Comparison of ENCODE assay signal across 14 cellular contexts in the genomic region with DNA sequence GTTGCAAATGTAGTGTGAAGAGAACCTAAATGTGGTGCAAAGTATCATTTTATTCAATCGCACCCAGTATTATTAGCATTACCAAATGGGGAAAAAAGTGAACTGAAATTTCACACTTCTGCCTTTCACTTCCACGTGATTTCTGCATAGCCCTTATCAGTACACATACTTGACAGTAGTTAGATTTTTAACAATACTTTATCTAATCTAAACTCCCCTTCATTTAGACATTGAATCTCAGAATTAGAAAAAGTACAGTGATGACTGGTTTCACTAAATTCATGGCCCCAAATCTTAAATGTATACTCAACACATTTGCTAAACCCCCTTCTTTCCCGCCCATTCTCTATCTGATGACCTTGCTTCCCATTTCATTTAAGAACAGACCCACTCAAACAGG. TPM values are rescaled to one million over a fixed set of nuclear protein-coding genes. Genes with fewer than 3 reads are reported as not detected.
A peak's percentile ranks its signal among the peaks of the same experiment; 100 is the strongest.
DNase-seq lines count a peak whose midpoint lies in the region; ATAC-seq and TF ChIP-seq lines count a peak whose summit lies in the region.
"Had no signal": no experiment of that assay in that cellular context is flagged by ENCODE, and none has a peak within 500 bp of the region (broad histone marks: within the 10 kb centered on the region; RNA-seq: fewer than 3 reads in every experiment).

No MANE protein-coding gene starts in this region.

- no peak overlapping the region for H3K27ac Mint-ChIP-seq in osteocyte (ENCODE audit: unreplicated experiment)

- TF ChIP-seq CTCF in GM06990 (IDR thresholded peaks at IDR 0.05; ENCODE audit: insufficient read depth, low read length, poor library complexity, severe bottlenecking) (no peak), osteocyte (IDR thresholded peaks at IDR 0.05) (no peak), heart right ventricle (IDR thresholded peaks at IDR 0.05) (no peak)

- 84 to 85% methylated on average over 3 of the region's 3 CpGs for WGBS in heart right ventricle, 2 donors

- peaks cover 10% of the 10 kb centered on the region for H3K9me3 Mint-ChIP-seq in osteocyte (ENCODE audit: unreplicated experiment)

- peak; percentile 58 for DNase-seq in GM06990 (ENCODE audit: extremely low read depth, insufficient read length)
- DNase-seq in MV-4-11 (lab: John Stamatoyannopoulos, UW), result peak; percentile 66
- no peak for DNase-seq in osteocyte (ENCODE audit: extremely low spot score, unreplicated experiment)
- no peak for DNase-seq in caudate nucleus (lab: John Stamatoyannopoulos, UW)
- DNase-seq in NCI-H146 treated with DMSO at 0.1 percent for 48 hours (lab: John Stamatoyannopoulos, UW; ENCODE audit: unreplicated experiment), result no peak
- no peak for DNase-seq in heart right ventricle
- DNase-seq: colonic mucosa; head of caudate nucleus; stimulated activated naive CD8-positive, alpha-beta T cell treated with anti-CD3 and anti-CD28 coated beads, Interleukin-15, Interleukin-2, amounts not matched to agents 100 U/mL and 50 U/mL, for 24 hours had no signal

- no peaks in the 10 kb centered on the region for H3K9me3 ChIP-seq in heart right ventricle
- H3K9me3 ChIP-seq: colonic mucosa had no signal

- H3K4me1 ChIP-seq in heart right ventricle, result peaks cover 0 to 48% (median 23%) of the 10 kb centered on the region in 9 donors
- H3K4me1 ChIP-seq: colonic mucosa had no signal

- H3K27me3 Mint-ChIP-seq in osteocyte (ENCODE audit: unreplicated experiment), result no peaks in the 10 kb centered on the region

- intact Hi-C loops in heart right ventricle (cut with DNase I), result no loop called here

- H3K27ac ChIP-seq in caudate nucleus (ENCODE audit: low read depth, low read length), result no peak overlapping the region
- H3K27ac ChIP-seq in heart right ventricle, result no peak overlapping the region
- H3K27ac ChIP-seq: colonic mucosa had no signal

- H3K36me3 Mint-ChIP-seq in osteocyte (ENCODE audit: unreplicated experiment), result peaks cover 59% of the 10 kb centered on the region

- H3K4me3 ChIP-seq in GM06990 (replicated peaks; ENCODE audit: low read depth, low read length) (no peak overlapping the region), heart right ventricle (no peak overlapping the region)
- H3K4me3 ChIP-seq: colonic mucosa, skin epidermis had no signal

- H3K36me3 ChIP-seq in GM06990 (ENCODE audit: control insufficient read depth, insufficient read depth, low read length) (peaks cover 8% of the 10 kb centered on the region), heart right ventricle (peaks cover 0 to 79% (median 41%) of the 10 kb centered on the region in 9 donors)
- H3K36me3 ChIP-seq: colonic mucosa had no signal

- H3K27me3 ChIP-seq in GM06990 (replicated peaks; ENCODE audit: control insufficient read depth, insufficient read depth, low read length), result no peaks in the 10 kb centered on the region
- no peaks in the 10 kb centered on the region for H3K27me3 ChIP-seq in heart right ventricle
- H3K27me3 ChIP-seq: colonic mucosa had no signal

- ATAC-seq in GM19438 (IDR thresholded peaks at IDR 0.05; ENCODE audit: low read depth, unreplicated experiment) (peak; percentile 50), HG02938 (IDR thresholded peaks at IDR 0.05; ENCODE audit: unreplicated experiment) (peak; percentile 69), heart right ventricle (no peak)
- ATAC-seq: stimulated activated naive CD8-positive, alpha-beta T cell treated with anti-CD3 and anti-CD28 coated beads, Interleukin-15, Interleukin-2, amounts not matched to agents 100 U/mL and 50 U/mL, for 24 hours had no signal

- no peak overlapping the region for H3K4me3 Mint-ChIP-seq in osteocyte (ENCODE audit: unreplicated experiment)

- peaks cover 7% of the 10 kb centered on the region for H3K4me1 Mint-ChIP-seq in osteocyte (ENCODE audit: unreplicated experiment)

RNA-seq across cellular contexts. Expression of a gene that starts 14.3 kb away (rescaled TPM):
- 49.3 and 55.4 TPM in 2 replicates for total RNA-seq in osteocyte
- 10 to 100 TPM; 50.4 to 71.4 (median 61.3) TPM for total RNA-seq in heart right ventricle
- 10 to 100 TPM in 1 of 2 donors, 1 to 10 TPM in 1; 6.4 to 11.9 TPM for polyA plus RNA-seq in heart right ventricle

RNA-seq across cellular contexts. Expression of a gene that starts 39.4 kb away (rescaled TPM):
- not detected in 2 replicates for total RNA-seq in osteocyte
- not detected for total RNA-seq in heart right ventricle
- polyA plus RNA-seq in heart right ventricle, result not detected
- total RNA-seq: colonic mucosa; NCI-H460; T-helper 2 cell treated with Interferon-gamma antibody and Interleukin-4, amounts not matched to agents 100 ng/mL and 5 ng/mL, for 36 hours had no signal

RNA-seq across cellular contexts. Expression of a gene that starts 53.8 kb away (rescaled TPM):
- not detected in 2 replicates for total RNA-seq in osteocyte
- total RNA-seq in heart right ventricle, result not detected
- polyA plus RNA-seq in heart right ventricle, result not detected
- total RNA-seq: colonic mucosa; NCI-H460; T-helper 2 cell treated with Interferon-gamma antibody and Interleukin-4, amounts not matched to agents 100 ng/mL and 5 ng/mL, for 36 hours had no signal

Comparison
In these comparisons a context has a peak if more than half of its experiments do, and no peak if none do; other contexts are left out.
1. DNase-seq: peak in GM06990 (single experiment) and MV-4-11 (single experiment); none in osteocyte (single experiment), caudate nucleus (0 of 61), NCI-H146 treated with DMSO at 0.1 percent for 48 hours (single experiment) and heart right ventricle (0 of 2).
2. ATAC-seq: peak in GM19438 (single experiment) and HG02938 (single experiment); none in heart right ventricle (0 of 8).